ENCODE assay signal across 13 cellular contexts in the genomic region with DNA sequence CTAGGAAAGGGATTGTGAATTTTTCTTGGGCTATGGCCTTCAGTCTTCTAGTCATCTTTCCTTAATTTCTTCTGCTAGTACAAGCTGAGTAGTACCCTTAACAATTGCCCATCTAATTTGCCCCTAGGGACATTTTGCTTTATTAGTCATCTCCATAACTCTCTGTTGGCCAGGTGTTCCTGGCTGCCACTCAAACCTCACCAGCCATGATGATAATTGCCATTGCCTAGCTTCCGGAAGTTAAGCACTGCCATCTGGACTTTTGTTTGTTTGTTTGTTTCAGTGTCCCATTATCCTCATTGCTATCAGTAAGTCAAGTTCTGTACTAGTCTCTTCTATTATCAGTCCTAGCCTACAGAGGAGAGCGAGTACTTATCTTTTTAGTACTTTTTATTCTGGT. TPM values are rescaled to one million over a fixed set of nuclear protein-coding genes. Genes with fewer than 3 reads are reported as not detected.
DNase-seq lines count a peak whose midpoint lies in the region; ATAC-seq and TF ChIP-seq lines count a peak whose summit lies in the region.
"Had no signal": no experiment of that assay in that cellular context is flagged by ENCODE, and none has a peak within 500 bp of the region (broad histone marks: within the 10 kb centered on the region; RNA-seq: fewer than 3 reads in every experiment).

No MANE protein-coding gene starts in this region.

- H3K79me2 ChIP-seq in MM.1S (ENCODE audit: low read length): no peaks in the 10 kb centered on the region

- no peak overlapping the region for H3K4me3 Mint-ChIP-seq in brain
- H3K4me3 Mint-ChIP-seq: IgD-negative memory B cell; naive thymus-derived CD8-positive, alpha-beta T cell; stimulated activated naive CD8-positive, alpha-beta T cell treated with anti-CD3 and anti-CD28 coated beads, Interleukin-15, Interleukin-2, amounts not matched to agents 100 ng/mL and 50 ng/mL, for 24 hours had no signal

- peaks cover 2% of the 10 kb centered on the region for H3K27me3 Mint-ChIP-seq in brain
- H3K27me3 Mint-ChIP-seq: IgD-negative memory B cell; naive thymus-derived CD8-positive, alpha-beta T cell; stimulated activated naive CD8-positive, alpha-beta T cell treated with anti-CD3 and anti-CD28 coated beads, Interleukin-15, Interleukin-2, amounts not matched to agents 100 ng/mL and 50 ng/mL, for 24 hours had no signal

- no peaks in the 10 kb centered on the region for H3K27me3 ChIP-seq in BE2C
- H3K27me3 ChIP-seq in MM.1S (replicated peaks; ENCODE audit: insufficient read depth, low read length): no peaks in the 10 kb centered on the region

- H3F3A ChIP-seq in MM.1S (ENCODE audit: insufficient read depth, low read length): no peaks in the 10 kb centered on the region; the same call in 1 of the 2 replicates

- no peaks in the 10 kb centered on the region for H3K9me2 ChIP-seq in MM.1S (replicated peaks; ENCODE audit: insufficient read depth, low read length)

- no peaks in the 10 kb centered on the region for H4K20me1 ChIP-seq in MM.1S (ENCODE audit: insufficient read depth, low read length)

- peak overlapping the region; percentile 33; the same call in 1 of the 2 replicates for H3K27ac ChIP-seq in MM.1S (ENCODE audit: low read length)
- H3K27ac ChIP-seq: SK-N-MC had no signal

- in situ Hi-C loops in KBM-7 (cut with MboI; ENCODE audit: low pct_unique_long_range_greater_than_20kb, low sequenced_read_pairs): no loop called here

- ATAC-seq in GM18861 (IDR thresholded peaks at IDR 0.05; ENCODE audit: unreplicated experiment): no peak
- ATAC-seq: naive thymus-derived CD8-positive, alpha-beta T cell had no signal

- no peak for TF ChIP-seq CTCF in BE2C (IDR thresholded peaks at IDR 0.05; ENCODE audit: low read depth, low read length)
- no peak for TF ChIP-seq CTCF in MM.1S (IDR thresholded peaks at IDR 0.05; ENCODE audit: low read length)
- TF ChIP-seq CTCF in brain (conservative IDR thresholded peaks at IDR 0.05): no peak

- peaks cover 8% of the 10 kb centered on the region for H3K4me1 ChIP-seq in BE2C
- peaks cover 19% of the 10 kb centered on the region for H3K4me1 ChIP-seq in MM.1S (ENCODE audit: low read length)

- no peak overlapping the region for H3K4me2 ChIP-seq in MM.1S (ENCODE audit: low read depth, low read length)

- no peaks in the 10 kb centered on the region for H3K9me3 Mint-ChIP-seq in brain
- H3K9me3 Mint-ChIP-seq: IgD-negative memory B cell; naive thymus-derived CD8-positive, alpha-beta T cell; stimulated activated naive CD8-positive, alpha-beta T cell treated with anti-CD3 and anti-CD28 coated beads, Interleukin-15, Interleukin-2, amounts not matched to agents 100 ng/mL and 50 ng/mL, for 24 hours had no signal

- H2AFZ ChIP-seq in MM.1S (ENCODE audit: low read length): no peak overlapping the region

- peaks cover 5% of the 10 kb centered on the region for H3K4me1 Mint-ChIP-seq in brain

- H3K27ac Mint-ChIP-seq in brain: peak overlapping the region in 4 of 5 experiments; percentile 22 to 79 (median 62)
- H3K27ac Mint-ChIP-seq: stimulated activated naive CD8-positive, alpha-beta T cell treated with anti-CD3 and anti-CD28 coated beads, Interleukin-15, Interleukin-2, amounts not matched to agents 100 ng/mL and 50 ng/mL, for 24 hours had no signal

- no peaks in the 10 kb centered on the region for H3K36me3 Mint-ChIP-seq in brain

- H3K36me3 ChIP-seq in BE2C (no peaks in the 10 kb centered on the region), MM.1S (replicated peaks; ENCODE audit: insufficient read depth, low read length) (no peaks in the 10 kb centered on the region)

- H3K9me3 ChIP-seq in BE2C (no peaks in the 10 kb centered on the region), MM.1S (replicated peaks; ENCODE audit: insufficient read depth, low read length) (no peaks in the 10 kb centered on the region)

- H3K9ac ChIP-seq in MM.1S (ENCODE audit: low read length): no peak overlapping the region

- H3K4me3 ChIP-seq in BE2C (ENCODE audit: low read depth, low read length) (no peak overlapping the region), MM.1S (ENCODE audit: low read length) (no peak overlapping the region)
- H3K4me3 ChIP-seq: SK-N-MC had no signal

- peak; percentile 61 for DNase-seq in BE2C
- DNase-seq in MM.1S: peak; percentile 54
- peak; percentile 27 for DNase-seq in NCI-H226
- no peak for DNase-seq in activated T-cell treated with anti-CD3 and anti-CD28 coated beads, Interleukin-2, amount 50 U/mL, for 48 hours
- no peak for DNase-seq in kidney glomerular epithelial cell (lab: John Stamatoyannopoulos, UW)
- no peak for DNase-seq in KBM-7
- DNase-seq: activated CD4-positive, alpha-beta T cell treated with anti-CD3 and anti-CD28 coated beads, Interleukin-2, amount 50 U/mL, for 48 hours; naive thymus-derived CD8-positive, alpha-beta T cell had no signal

RNA-seq across cellular contexts. Expression of gene UBL7, which starts 36.6 kb away (rescaled TPM):
- 84.1 TPM for polyA plus RNA-seq in BE2C (2012; ENCODE audit: insufficient read depth, insufficient read length, low read depth)
- 156 TPM for polyA plus RNA-seq in brain (ENCODE audit: insufficient read depth, low read depth, low replicate concordance)

RNA-seq across cellular contexts. Expression of gene ARID3B, which starts 43.4 kb away (rescaled TPM):
- polyA plus RNA-seq in BE2C (2012; ENCODE audit: insufficient read depth, insufficient read length, low read depth): 34.6 TPM
- 4.1 TPM for polyA plus RNA-seq in brain (ENCODE audit: insufficient read depth, low read depth, low replicate concordance)

Comparison
In these comparisons a context has a peak if more than half of its experiments do, and no peak if none do; other contexts are left out.
1. DNase-seq: peak in BE2C (single experiment), MM.1S (single experiment) and NCI-H226 (single experiment); none in activated T-cell treated with anti-CD3 and anti-CD28 coated beads, Interleukin-2, amount 50 U/mL, for 48 hours (0 of 2), kidney glomerular epithelial cell (single experiment) and KBM-7 (single experiment).